Comparison of ENCODE assay signal across 19 cellular contexts in the genomic region with DNA sequence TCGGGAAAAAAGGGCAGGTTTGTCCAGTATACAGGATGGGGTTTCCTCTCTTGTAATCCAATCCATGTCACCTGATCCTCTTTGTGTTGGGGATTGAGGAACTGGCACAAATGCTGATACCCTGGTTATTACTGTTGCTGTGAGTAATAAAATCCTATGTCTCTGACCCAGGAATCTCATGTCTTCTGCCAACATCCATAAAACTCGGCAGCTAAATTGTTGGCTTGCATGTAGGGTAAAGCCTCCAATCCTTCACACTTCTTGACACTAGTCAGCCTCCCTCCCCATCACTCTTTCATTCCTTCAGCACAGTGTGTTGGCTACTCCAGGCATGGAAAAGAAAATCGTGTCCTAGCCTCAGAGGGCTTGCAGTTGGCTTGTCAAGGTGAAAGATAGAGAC.
DNase-seq lines count a peak whose midpoint lies in the region; TF ChIP-seq lines count a peak whose summit lies in the region.
"Had no signal": no experiment of that assay in that cellular context is flagged by ENCODE, and none has a peak within 500 bp of the region (broad histone marks: within the 10 kb centered on the region; RNA-seq: fewer than 3 reads in every experiment).

No MANE protein-coding gene starts in this region.

- no peak overlapping the region for H3K4me3 ChIP-seq in HEK293 (ENCODE audit: low read depth, low read length)
- H3K4me3 ChIP-seq: A549, GM12878, GM23338 had no signal

- POLR2A ChIA-PET in HEK293 (lab: Yijun Ruan, JAX) = no interaction called here

- intact Hi-C loops in posterior cingulate gyrus (cut with DNase I) = no loop called here

- CTCF ChIA-PET in HEK293 (lab: Yijun Ruan, JAX) = interaction anchor here (0.7 to 4.9 kb wide), 4 partner anchors 125 to 487 kb away, joined by 4 to 33 read pairs (median 6); no protein-coding TSS in a partner anchor

- no peak for TF ChIP-seq CTCF in HEK293 (tag by site-specific recombination; IDR thresholded peaks at IDR 0.05)

- H3K27ac ChIP-seq in HEK293 (ENCODE audit: extremely low read depth, low read depth, low read length) = no peak overlapping the region
- H3K27ac ChIP-seq: A549 had no signal

- peak; percentile 36 for DNase-seq in NCI-H510A treated with DMSO at 0.1 percent for 48 hours (lab: John Stamatoyannopoulos, UW)
- no peak for DNase-seq in NCI-H510A (lab: John Stamatoyannopoulos, UW)
- peak; percentile 52 for DNase-seq in DMS53 (lab: John Stamatoyannopoulos, UW)
- DNase-seq in NCI-H1105 treated with DMSO at 0.1 percent for 48 hours (lab: John Stamatoyannopoulos, UW) = no peak
- DNase-seq in posterior cingulate gyrus = no peak
- DNase-seq: 8988T; C1 segment of cervical spinal cord; Calu3; CD4-positive, alpha-beta memory T cell; COR-L47; DMS79; EL; GDM1; H9; HFFc6 had no signal

- H3K4me1 ChIP-seq in HEK293 (ENCODE audit: control insufficient read depth, insufficient read depth, low read length) = no peaks in the 10 kb centered on the region

- H3K9me3 ChIP-seq in HEK293 (ENCODE audit: control insufficient read depth, insufficient read depth, low read depth, low read length) = no peaks in the 10 kb centered on the region

- no peaks in the 10 kb centered on the region for H3K36me3 ChIP-seq in HEK293 (ENCODE audit: control insufficient read depth in 2 of 2, insufficient read depth in 1 of 2, low read length in 2 of 2)

TF ChIP-seq in HEK293, 187 proteins besides CTCF, POLR2A, EP300 and RAD21:
- TF ChIP-seq ZNF239 (tag by site-specific recombination; IDR thresholded peaks at IDR 0.05) = no peak
- TF ChIP-seq MZF1 (tag by site-specific recombination; IDR thresholded peaks at IDR 0.05; ENCODE audit: borderline replicate concordance) = no peak
- TF ChIP-seq, protein P1, sequence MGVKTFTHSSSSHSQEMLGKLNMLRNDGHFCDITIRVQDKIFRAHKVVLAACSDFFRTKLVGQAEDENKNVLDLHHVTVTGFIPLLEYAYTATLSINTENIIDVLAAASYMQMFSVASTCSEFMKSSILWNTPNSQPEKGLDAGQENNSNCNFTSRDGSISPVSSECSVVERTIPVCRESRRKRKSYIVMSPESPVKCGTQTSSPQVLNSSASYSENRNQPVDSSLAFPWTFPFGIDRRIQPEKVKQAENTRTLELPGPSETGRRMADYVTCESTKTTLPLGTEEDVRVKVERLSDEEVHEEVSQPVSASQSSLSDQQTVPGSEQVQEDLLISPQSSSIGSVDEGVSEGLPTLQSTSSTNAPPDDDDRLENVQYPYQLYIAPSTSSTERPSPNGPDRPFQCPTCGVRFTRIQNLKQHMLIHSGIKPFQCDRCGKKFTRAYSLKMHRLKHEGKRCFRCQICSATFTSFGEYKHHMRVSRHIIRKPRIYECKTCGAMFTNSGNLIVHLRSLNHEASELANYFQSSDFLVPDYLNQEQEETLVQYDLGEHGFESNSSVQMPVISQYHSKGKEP (tag by site-specific recombination; IDR thresholded peaks at IDR 0.05) = no peak
- TF ChIP-seq, protein P2, sequence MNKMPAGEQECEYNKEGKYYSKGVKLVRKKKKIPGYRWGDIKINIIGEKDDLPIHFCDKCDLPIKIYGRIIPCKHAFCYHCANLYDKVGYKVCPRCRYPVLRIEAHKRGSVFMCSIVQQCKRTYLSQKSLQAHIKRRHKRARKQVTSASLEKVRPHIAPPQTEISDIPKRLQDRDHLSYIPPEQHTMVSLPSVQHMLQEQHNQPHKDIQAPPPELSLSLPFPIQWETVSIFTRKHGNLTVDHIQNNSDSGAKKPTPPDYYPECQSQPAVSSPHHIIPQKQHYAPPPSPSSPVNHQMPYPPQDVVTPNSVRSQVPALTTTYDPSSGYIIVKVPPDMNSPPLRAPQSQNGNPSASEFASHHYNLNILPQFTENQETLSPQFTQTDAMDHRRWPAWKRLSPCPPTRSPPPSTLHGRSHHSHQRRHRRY (tag by site-specific recombination; IDR thresholded peaks at IDR 0.05) = no peak
- TF ChIP-seq ZNF610 (tag by site-specific recombination; IDR thresholded peaks at IDR 0.05; ENCODE audit: borderline replicate concordance) = no peak
- TF ChIP-seq WT1 (tag by site-specific recombination; IDR thresholded peaks at IDR 0.05) = no peak
- TF ChIP-seq SETDB1 (IDR thresholded peaks at IDR 0.05; ENCODE audit: insufficient read length, low read length) = peak; percentile 39

Comparison
In these comparisons a context has a peak if more than half of its experiments do, and no peak if none do; other contexts are left out.
1. DNase-seq: peak in NCI-H510A treated with DMSO at 0.1 percent for 48 hours (single experiment) and DMS53 (single experiment); none in NCI-H510A (single experiment), NCI-H1105 treated with DMSO at 0.1 percent for 48 hours (single experiment) and posterior cingulate gyrus (0 of 10).